Comparison of ENCODE assay signal across 10 cellular contexts in the genomic region with DNA sequence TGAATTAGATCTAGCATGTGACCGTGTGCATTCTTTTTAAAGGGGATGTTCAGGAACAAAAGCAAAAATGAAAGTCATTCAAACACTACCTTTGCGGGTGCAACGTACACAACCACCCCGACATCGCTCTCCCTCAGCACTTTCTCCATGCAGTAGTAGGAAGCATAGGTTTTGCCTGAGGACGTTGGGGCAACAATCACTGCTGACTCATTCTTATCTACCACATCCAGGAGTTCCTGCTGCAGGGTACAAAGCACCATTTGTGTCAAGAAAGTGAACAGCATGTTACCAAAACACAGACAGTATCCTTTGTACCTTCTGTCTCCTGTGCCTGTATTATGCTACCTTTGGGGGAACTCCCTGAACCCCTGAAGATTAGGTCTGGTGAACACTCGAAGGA. TPM values are rescaled to one million over a fixed set of nuclear protein-coding genes. Genes with fewer than 3 reads are reported as not detected.
DNase-seq lines count a peak whose midpoint lies in the region; ATAC-seq and TF ChIP-seq lines count a peak whose summit lies in the region.
"Had no signal": no experiment of that assay in that cellular context is flagged by ENCODE, and none has a peak within 500 bp of the region (broad histone marks: within the 10 kb centered on the region; RNA-seq: fewer than 3 reads in every experiment).

No MANE protein-coding gene starts in this region.

- H3K36me3 ChIP-seq in tibial nerve = peaks cover 0 to 69% (median 0%) of the 10 kb centered on the region in 3 donors

- TF ChIP-seq POLR2A in tibial nerve (IDR thresholded peaks at IDR 0.05) = no peak

- no peaks in the 10 kb centered on the region for H3K27me3 Mint-ChIP-seq in activated naive CD8-positive, alpha-beta T cell treated with anti-CD3 and anti-CD28 coated beads, Interleukin-2, amount 50 U/mL, for 24 hours
- no peaks in the 10 kb centered on the region for H3K27me3 Mint-ChIP-seq in naive thymus-derived CD8-positive, alpha-beta T cell
- H3K27me3 Mint-ChIP-seq: IgD-negative memory B cell had no signal

- H3K27ac ChIP-seq in tibial nerve = no peak overlapping the region
- H3K27ac ChIP-seq: neutrophil had no signal

- no peaks in the 10 kb centered on the region for H3K27me3 ChIP-seq in tibial nerve
- H3K27me3 ChIP-seq: neutrophil had no signal

- peak; percentile 79 for DNase-seq in GDM1 (lab: John Stamatoyannopoulos, UW)
- DNase-seq in activated naive CD8-positive, alpha-beta T cell treated with anti-CD3 and anti-CD28 coated beads, Interleukin-2, amount 50 U/mL, for 24 hours = no peak
- peak; percentile 70 for DNase-seq in kidney tubule cell (ENCODE audit: low spot score)
- no peak for DNase-seq in iPS-NIHi11 (ENCODE audit: low spot score)
- no peak for DNase-seq in tibial nerve (ENCODE audit: low spot score in 2 of 2)
- DNase-seq in medulla oblongata (ENCODE audit: extremely low spot score) = no peak
- DNase-seq in naive thymus-derived CD8-positive, alpha-beta T cell = no peak

- peak in 1 of 2 donors; percentile 65 for TF ChIP-seq EP300 in tibial nerve (IDR thresholded peaks at IDR 0.05)

- POLR2A ChIA-PET in naive thymus-derived CD8-positive, alpha-beta T cell (lab: Charles Lee) = no interaction called here

- H3K27ac Mint-ChIP-seq in activated naive CD8-positive, alpha-beta T cell treated with anti-CD3 and anti-CD28 coated beads, Interleukin-2, amount 50 U/mL, for 24 hours = peak overlapping the region; percentile 47
- peak overlapping the region in 4 of 10 donors; percentile 15 to 70 (median 28) for H3K27ac Mint-ChIP-seq in naive thymus-derived CD8-positive, alpha-beta T cell
- H3K27ac Mint-ChIP-seq: IgD-negative memory B cell had no signal

- H3K4me3 Mint-ChIP-seq in activated naive CD8-positive, alpha-beta T cell treated with anti-CD3 and anti-CD28 coated beads, Interleukin-2, amount 50 U/mL, for 24 hours = peak overlapping the region; percentile 24
- H3K4me3 Mint-ChIP-seq in naive thymus-derived CD8-positive, alpha-beta T cell = peak overlapping the region in 1 of 10 donors; percentile 45
- H3K4me3 Mint-ChIP-seq: IgD-negative memory B cell had no signal

- no peaks in the 10 kb centered on the region for H3K4me1 ChIP-seq in tibial nerve

- H3K4me3 ChIP-seq in tibial nerve = no peak overlapping the region

- ATAC-seq in HG03354 (IDR thresholded peaks at IDR 0.05; ENCODE audit: poor library complexity, severe bottlenecking, unreplicated experiment) = peak; percentile 49
- peak; percentile 72 for ATAC-seq in activated naive CD8-positive, alpha-beta T cell treated with anti-CD3 and anti-CD28 coated beads, Interleukin-2, amount 50 U/mL, for 24 hours
- no peak for ATAC-seq in naive thymus-derived CD8-positive, alpha-beta T cell

- H3K4me1 Mint-ChIP-seq in activated naive CD8-positive, alpha-beta T cell treated with anti-CD3 and anti-CD28 coated beads, Interleukin-2, amount 50 U/mL, for 24 hours = peaks cover 12% of the 10 kb centered on the region
- peaks cover 2 to 9% (median 8%) of the 10 kb centered on the region in 4 donors for H3K4me1 Mint-ChIP-seq in naive thymus-derived CD8-positive, alpha-beta T cell
- H3K4me1 Mint-ChIP-seq: IgD-negative memory B cell had no signal

- WGBS in tibial nerve, 2 donors = 64 to 66% methylated on average over 7 of the region's 7 CpGs

- peaks cover 0 to 4% (median 0%) of the 10 kb centered on the region in 4 donors for H3K9me3 ChIP-seq in tibial nerve
- H3K9me3 ChIP-seq: neutrophil had no signal

- TF ChIP-seq CTCF in tibial nerve (IDR thresholded peaks at IDR 0.05) = no peak

- H3K9me3 Mint-ChIP-seq in activated naive CD8-positive, alpha-beta T cell treated with anti-CD3 and anti-CD28 coated beads, Interleukin-2, amount 50 U/mL, for 24 hours = no peaks in the 10 kb centered on the region
- no peaks in the 10 kb centered on the region for H3K9me3 Mint-ChIP-seq in naive thymus-derived CD8-positive, alpha-beta T cell
- H3K9me3 Mint-ChIP-seq: IgD-negative memory B cell had no signal

- peaks cover 29% of the 10 kb centered on the region for H3K36me3 Mint-ChIP-seq in activated naive CD8-positive, alpha-beta T cell treated with anti-CD3 and anti-CD28 coated beads, Interleukin-2, amount 50 U/mL, for 24 hours (ENCODE audit: low read depth)
- H3K36me3 Mint-ChIP-seq in naive thymus-derived CD8-positive, alpha-beta T cell = peaks cover 8 to 88% (median 44%) of the 10 kb centered on the region in 3 donors

RNA-seq across cellular contexts. Expression of a gene that starts 58.6 kb away (rescaled TPM):
- total RNA-seq in tibial nerve = 10 to 100 TPM; 10.2 to 19.5 (median 15.7) TPM
- total RNA-seq in naive thymus-derived CD8-positive, alpha-beta T cell = 10 to 100 TPM; 49.0 to 50.4 TPM
- polyA plus RNA-seq in naive thymus-derived CD8-positive, alpha-beta T cell = 10 to 100 TPM; 18.4 to 26.5 (median 22.3) TPM

Comparison
In these comparisons a context has a peak if more than half of its experiments do, and no peak if none do; other contexts are left out.
1. DNase-seq: peak in GDM1 (single experiment) and kidney tubule cell (single experiment); none in activated naive CD8-positive, alpha-beta T cell treated with anti-CD3 and anti-CD28 coated beads, Interleukin-2, amount 50 U/mL, for 24 hours (single experiment), iPS-NIHi11 (single experiment), tibial nerve (0 of 2), medulla oblongata (single experiment) and naive thymus-derived CD8-positive, alpha-beta T cell (0 of 10).
2. ATAC-seq: peak in HG03354 (single experiment) and activated naive CD8-positive, alpha-beta T cell treated with anti-CD3 and anti-CD28 coated beads, Interleukin-2, amount 50 U/mL, for 24 hours (single experiment); none in naive thymus-derived CD8-positive, alpha-beta T cell (0 of 2).